Comparison of ENCODE assay signal across 14 cellular contexts in genomic region chr11:84089072-84090057, GRCh38.
DNase-seq lines count a peak whose midpoint lies in the region; ATAC-seq and TF ChIP-seq lines count a peak whose summit lies in the region.
"Had no signal": no experiment of that assay in that cellular context is flagged by ENCODE, and none has a peak within 500 bp of the region (broad histone marks: within the 10 kb centered on the region; RNA-seq: fewer than 3 reads in every experiment).

No MANE protein-coding gene starts in this region.

- DNase-seq in Right ventricle myocardium superior, result no peak
- DNase-seq in left ventricle myocardium inferior, result no peak
- DNase-seq in OCI-M1 (lab: John Stamatoyannopoulos, UW), result peak; percentile 48
- peak in 34 of 51 donors; percentile 1 to 88 (median 33) for DNase-seq in hypothalamus (lab: John Stamatoyannopoulos, UW)
- no peak for DNase-seq in activated CD4-positive, alpha-beta T cell treated with anti-CD3 and anti-CD28 coated beads, Interleukin-2, amount 10 ng/mL, durations not matched to agents 7 days and 5 days
- DNase-seq in suprapubic skin (ENCODE audit: low spot score in 2 of 2), result no peak
- DNase-seq in activated T-cell treated with anti-CD3 and anti-CD28 coated beads, Interleukin-2, amount 50 U/mL, for 4 hours, result no peak
- DNase-seq: activated naive CD8-positive, alpha-beta T cell treated with anti-CD3 and anti-CD28 coated beads for 36 hours; KG1; mammary epithelial cell; PC-3; T-helper 9 cell had no signal

- H3K27me3 ChIP-seq in left ventricle myocardium inferior (ENCODE audit: low read depth), result no peaks in the 10 kb centered on the region
- no peaks in the 10 kb centered on the region for H3K27me3 ChIP-seq in suprapubic skin

- no peaks in the 10 kb centered on the region for H3K27me3 Mint-ChIP-seq in activated CD4-positive, alpha-beta T cell treated with anti-CD3 and anti-CD28 coated beads, Interleukin-2, amount 10 ng/mL, durations not matched to agents 7 days and 5 days
- H3K27me3 Mint-ChIP-seq in activated T-cell treated with anti-CD3 and anti-CD28 coated beads, Interleukin-2, amount 50 U/mL, for 4 hours (ENCODE audit: low read depth), result no peaks in the 10 kb centered on the region
- H3K27me3 Mint-ChIP-seq: activated naive CD8-positive, alpha-beta T cell treated with anti-CD3 and anti-CD28 coated beads for 36 hours had no signal

- no peak overlapping the region for H3K27ac Mint-ChIP-seq in activated CD4-positive, alpha-beta T cell treated with anti-CD3 and anti-CD28 coated beads, Interleukin-2, amount 10 ng/mL, durations not matched to agents 7 days and 5 days
- H3K27ac Mint-ChIP-seq: activated naive CD8-positive, alpha-beta T cell treated with anti-CD3 and anti-CD28 coated beads for 36 hours had no signal

- 34% methylated on average over 5 of the region's 5 CpGs for WGBS in suprapubic skin

- POLR2A ChIA-PET in activated CD4-positive, alpha-beta T cell treated with anti-CD3 and anti-CD28 coated beads, Interleukin-2, amount 10 ng/mL, durations not matched to agents 7 days and 5 days (lab: Charles Lee), result no interaction called here

- H3K4me3 Mint-ChIP-seq in activated CD4-positive, alpha-beta T cell treated with anti-CD3 and anti-CD28 coated beads, Interleukin-2, amount 10 ng/mL, durations not matched to agents 7 days and 5 days, result no peak overlapping the region
- no peak overlapping the region for H3K4me3 Mint-ChIP-seq in activated T-cell treated with anti-CD3 and anti-CD28 coated beads, Interleukin-2, amount 50 U/mL, for 4 hours
- H3K4me3 Mint-ChIP-seq: activated naive CD8-positive, alpha-beta T cell treated with anti-CD3 and anti-CD28 coated beads for 36 hours had no signal

- TF ChIP-seq EP300 in suprapubic skin (IDR thresholded peaks at IDR 0.05), result no peak

- H3K4me3 ChIP-seq in left ventricle myocardium inferior, result no peak overlapping the region
- no peak overlapping the region for H3K4me3 ChIP-seq in suprapubic skin
- H3K4me3 ChIP-seq: A549 had no signal

- no peaks in the 10 kb centered on the region for H3K4me1 Mint-ChIP-seq in activated CD4-positive, alpha-beta T cell treated with anti-CD3 and anti-CD28 coated beads, Interleukin-2, amount 10 ng/mL, durations not matched to agents 7 days and 5 days
- H3K4me1 Mint-ChIP-seq in activated T-cell treated with anti-CD3 and anti-CD28 coated beads, Interleukin-2, amount 50 U/mL, for 4 hours (ENCODE audit: low read depth), result no peaks in the 10 kb centered on the region
- H3K4me1 Mint-ChIP-seq: activated naive CD8-positive, alpha-beta T cell treated with anti-CD3 and anti-CD28 coated beads for 36 hours had no signal

- no peaks in the 10 kb centered on the region for H3K4me1 ChIP-seq in left ventricle myocardium inferior
- H3K4me1 ChIP-seq in suprapubic skin, result no peaks in the 10 kb centered on the region
- H3K4me1 ChIP-seq: A549 had no signal

- intact Hi-C loops in Right ventricle myocardium superior (cut with DNase I), result no loop called here
- intact Hi-C loops in left ventricle myocardium inferior (cut with micrococcal nuclease), result no loop called here

- CTCF ChIA-PET in activated CD4-positive, alpha-beta T cell treated with anti-CD3 and anti-CD28 coated beads, Interleukin-2, amount 10 ng/mL, durations not matched to agents 7 days and 5 days (lab: Charles Lee), result no interaction called here

- H3K9me3 Mint-ChIP-seq in activated CD4-positive, alpha-beta T cell treated with anti-CD3 and anti-CD28 coated beads, Interleukin-2, amount 10 ng/mL, durations not matched to agents 7 days and 5 days, result peaks cover 6% of the 10 kb centered on the region
- peaks cover 17% of the 10 kb centered on the region for H3K9me3 Mint-ChIP-seq in activated T-cell treated with anti-CD3 and anti-CD28 coated beads, Interleukin-2, amount 50 U/mL, for 4 hours
- H3K9me3 Mint-ChIP-seq: activated naive CD8-positive, alpha-beta T cell treated with anti-CD3 and anti-CD28 coated beads for 36 hours had no signal

- H3K9me3 ChIP-seq in left ventricle myocardium inferior (replicated peaks) (peaks cover 5% of the 10 kb centered on the region), suprapubic skin (no peaks in the 10 kb centered on the region)
- H3K9me3 ChIP-seq: A549 had no signal

- ATAC-seq in Right ventricle myocardium superior (ENCODE audit: poor library complexity), result peak; percentile 20
- no peak for ATAC-seq in GM19023 (IDR thresholded peaks at IDR 0.05; ENCODE audit: unreplicated experiment)
- ATAC-seq in activated T-cell treated with anti-CD3 and anti-CD28 coated beads, Interleukin-2, amount 50 U/mL, for 4 hours, result no peak
- ATAC-seq: A549, PC-3 had no signal

- no peak overlapping the region for H3K27ac ChIP-seq in left ventricle myocardium inferior (replicated peaks)
- no peak overlapping the region for H3K27ac ChIP-seq in suprapubic skin
- H3K27ac ChIP-seq: A549 had no signal

- no peak for TF ChIP-seq POLR2A in suprapubic skin (IDR thresholded peaks at IDR 0.05)

- no peaks in the 10 kb centered on the region for H3K36me3 ChIP-seq in left ventricle myocardium inferior
- H3K36me3 ChIP-seq in suprapubic skin, result no peaks in the 10 kb centered on the region

- TF ChIP-seq CTCF in left ventricle myocardium inferior (IDR thresholded peaks at IDR 0.05; ENCODE audit: borderline replicate concordance) (no peak), suprapubic skin (IDR thresholded peaks at IDR 0.05) (no peak)

- H3K36me3 Mint-ChIP-seq in activated CD4-positive, alpha-beta T cell treated with anti-CD3 and anti-CD28 coated beads, Interleukin-2, amount 10 ng/mL, durations not matched to agents 7 days and 5 days (ENCODE audit: low read depth), result no peaks in the 10 kb centered on the region
- no peaks in the 10 kb centered on the region for H3K36me3 Mint-ChIP-seq in activated T-cell treated with anti-CD3 and anti-CD28 coated beads, Interleukin-2, amount 50 U/mL, for 4 hours (ENCODE audit: insufficient read depth)
- H3K36me3 Mint-ChIP-seq: activated naive CD8-positive, alpha-beta T cell treated with anti-CD3 and anti-CD28 coated beads for 36 hours had no signal

Comparison
In these comparisons a context has a peak if more than half of its experiments do, and no peak if none do; other contexts are left out.
1. DNase-seq: peak in OCI-M1 (single experiment) and hypothalamus (34 of 51); none in Right ventricle myocardium superior (single experiment), left ventricle myocardium inferior (single experiment), activated CD4-positive, alpha-beta T cell treated with anti-CD3 and anti-CD28 coated beads, Interleukin-2, amount 10 ng/mL, durations not matched to agents 7 days and 5 days (single experiment), suprapubic skin (0 of 2) and activated T-cell treated with anti-CD3 and anti-CD28 coated beads, Interleukin-2, amount 50 U/mL, for 4 hours (single experiment).